16 cellular contexts compared by ENCODE assay signal in the genomic region with DNA sequence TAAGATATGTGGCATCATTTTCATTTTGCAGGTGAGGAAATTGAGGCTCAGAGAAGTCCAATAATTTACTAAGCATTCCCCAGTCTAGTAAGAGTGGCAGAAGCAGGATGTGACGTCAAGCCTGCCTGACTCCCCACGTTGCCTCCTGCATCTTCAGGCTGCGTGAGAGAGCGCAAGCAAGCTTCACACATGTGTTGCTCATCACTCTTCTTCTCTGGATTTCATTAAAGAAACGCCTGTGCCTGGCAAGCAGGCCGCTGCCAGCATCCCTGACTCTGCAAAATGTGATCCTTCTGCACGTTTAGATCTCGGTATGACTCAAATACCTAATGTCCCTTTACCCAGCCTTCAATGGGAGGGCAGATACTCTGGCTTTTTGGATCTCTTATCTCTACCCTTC.
DNase-seq lines count a peak whose midpoint lies in the region; ATAC-seq and TF ChIP-seq lines count a peak whose summit lies in the region.
"Had no signal": no experiment of that assay in that cellular context is flagged by ENCODE, and none has a peak within 500 bp of the region (broad histone marks: within the 10 kb centered on the region; RNA-seq: fewer than 3 reads in every experiment).

No MANE protein-coding gene starts in this region.

- H3K27ac ChIP-seq in colonic mucosa, result no peak overlapping the region

- H3K27me3 ChIP-seq in BJ (ENCODE audit: control insufficient read depth, insufficient read depth, low read length), result no peaks in the 10 kb centered on the region
- H3K27me3 ChIP-seq in colonic mucosa, result no peaks in the 10 kb centered on the region

- no peaks in the 10 kb centered on the region for H3K36me3 ChIP-seq in BJ (ENCODE audit: control insufficient read depth, insufficient read depth, low read length)
- no peaks in the 10 kb centered on the region for H3K36me3 ChIP-seq in colonic mucosa

- intact Hi-C loops in colonic mucosa (cut with DNase I), result no loop called here

- H3K9me3 ChIP-seq in colonic mucosa, result no peaks in the 10 kb centered on the region

- TF ChIP-seq CTCF in BJ (IDR thresholded peaks at IDR 0.05; ENCODE audit: insufficient read depth, low read depth, low read length) (no peak), fibroblast of mammary gland (conservative IDR thresholded peaks at IDR 0.05; ENCODE audit: control insufficient read depth, insufficient read depth, low read depth, low read length) (no peak), colonic mucosa (IDR thresholded peaks at IDR 0.05) (no peak)

- H3K4me1 ChIP-seq in colonic mucosa, result no peaks in the 10 kb centered on the region

- CTCF ChIA-PET in BJ (lab: Yijun Ruan, JAX), result interaction anchor here (1.0 to 1.7 kb wide), 3 partner anchors 11 to 30 kb away, joined by 3 to 5 read pairs (median 4); no protein-coding TSS in a partner anchor

- ATAC-seq in HG03108 (IDR thresholded peaks at IDR 0.05; ENCODE audit: unreplicated experiment), result no peak
- ATAC-seq: HepG2, T-cell had no signal

- no peak overlapping the region for H3K4me3 ChIP-seq in BJ (ENCODE audit: low read depth, low read length)
- H3K4me3 ChIP-seq in fibroblast of mammary gland (ENCODE audit: control insufficient read depth, low read depth, low read length), result no peak overlapping the region
- H3K4me3 ChIP-seq in skeletal muscle cell (ENCODE audit: low read depth, low read length), result no peak overlapping the region
- H3K4me3 ChIP-seq in colonic mucosa, result no peak overlapping the region

- H3K9ac ChIP-seq in colonic mucosa (ENCODE audit: low read depth in 2 of 2, low read length in 2 of 2), result no peak overlapping the region

- DNase-seq in BJ (ENCODE audit: low read depth), result peak; percentile 95
- peak; percentile 48 for DNase-seq in SK-N-DZ (ENCODE audit: low spot score)
- DNase-seq in fibroblast of mammary gland (ENCODE audit: low read depth), result peak; percentile 99
- peak; percentile 89 for DNase-seq in skeletal muscle cell (ENCODE audit: low read depth)
- DNase-seq in hepatic stellate cell (ENCODE audit: low spot score), result no peak
- no peak for DNase-seq in colonic mucosa
- no peak for DNase-seq in kidney tubule cell (ENCODE audit: low spot score)
- DNase-seq: activated CD4-positive, alpha-beta T cell treated with anti-CD3 and anti-CD28 coated beads, Interleukin-2, amount 10 ng/mL, durations not matched to agents 7 days and 5 days; activated T-cell treated with anti-CD3 and anti-CD28 coated beads, Interleukin-2, amount 50 U/mL, for 48 hours; CD4-positive, CD25-positive, alpha-beta regulatory T cell; DND-41; islet precursor cell; NCI-H446 treated with DMSO at 0.1 percent for 48 hours; T-cell had no signal

- POLR2A ChIA-PET in BJ (lab: Charles Lee), result no interaction called here

Comparison
In these comparisons a context has a peak if more than half of its experiments do, and no peak if none do; other contexts are left out.
1. DNase-seq: peak in BJ (single experiment), SK-N-DZ (single experiment), fibroblast of mammary gland (single experiment) and skeletal muscle cell (single experiment); none in hepatic stellate cell (single experiment), colonic mucosa (single experiment) and kidney tubule cell (single experiment).